Comparison of ENCODE assay signal across 19 cellular contexts in genomic region chr10:127368937-127369336, GRCh38.
"Had no signal": no experiment of that assay in that cellular context is flagged by ENCODE, and none has a peak within 500 bp of the region (broad histone marks: within the 10 kb centered on the region; RNA-seq: fewer than 3 reads in every experiment).

No MANE protein-coding gene starts in this region.

- H3K36me3 ChIP-seq: adrenal gland had no signal

- H3K27me3 ChIP-seq: adrenal gland, ascending aorta, esophagus muscularis mucosa, gastroesophageal sphincter, heart left ventricle, sigmoid colon had no signal

- ATAC-seq: activated T-helper 17 cell treated with anti-CD3 and anti-CD28 coated beads, Interleukin-2, amount 50 U/mL, for 72 hours; gastroesophageal sphincter; heart left ventricle; left colon; mucosa of descending colon; stimulated activated naive B cell treated with anti-CD40 and anti-IgM and Interleukin-4, amounts not matched to agents 10 μg/mL and 1 μg/mL and 100 μg/mL, for 72 hours had no signal

- H3K27ac ChIP-seq: adrenal gland, ascending aorta, esophagus muscularis mucosa, gastroesophageal sphincter, heart left ventricle, sigmoid colon, thoracic aorta, VCaP had no signal

- H3K4me1 ChIP-seq: adrenal gland, ascending aorta, esophagus muscularis mucosa, gastroesophageal sphincter, heart left ventricle, sigmoid colon had no signal

- H3K9me3 ChIP-seq: adrenal gland, ascending aorta, esophagus muscularis mucosa, gastroesophageal sphincter, heart left ventricle, mucosa of descending colon, sigmoid colon, thoracic aorta had no signal

- DNase-seq: activated naive CD4-positive, alpha-beta T cell; activated T-cell treated with anti-CD3 and anti-CD28 coated beads, Interleukin-2, amount 50 U/mL, for 1 hour; adrenal gland; central memory CD4-positive, alpha-beta T cell; heart left ventricle; left colon; mesendoderm; mucosa of descending colon; naive B cell; sigmoid colon; stimulated activated CD4-positive, alpha-beta T cell treated with anti-CD3 and anti-CD28 coated beads, Interleukin-2, amount 100 ng/mL, for 48 hours; stimulated activated CD8-positive, alpha-beta memory T cell treated with anti-CD3 and anti-CD28 coated beads, Interleukin-4, amount 100 ng/mL, for 48 hours; stimulated activated naive B cell treated with anti-CD40 and anti-IgM and Interleukin-4, amounts not matched to agents 10 μg/mL and 1 μg/mL and 100 μg/mL, for 72 hours had no signal

- H3K4me3 ChIP-seq: adrenal gland, ascending aorta, esophagus muscularis mucosa, gastroesophageal sphincter, heart left ventricle, mucosa of descending colon, sigmoid colon, thoracic aorta had no signal
